Comparison of ENCODE assay signal across 10 cellular contexts in genomic region chr15:64985382-64986033, GRCh38. TPM values are rescaled to one million over a fixed set of nuclear protein-coding genes. Genes with fewer than 3 reads are reported as not detected.
DNase-seq lines count a peak whose midpoint lies in the region; ATAC-seq, FAIRE-seq and TF ChIP-seq lines count a peak whose summit lies in the region.
"Had no signal": no experiment of that assay in that cellular context is flagged by ENCODE, and none has a peak within 500 bp of the region (broad histone marks: within the 10 kb centered on the region; RNA-seq: fewer than 3 reads in every experiment).

No MANE protein-coding gene starts in this region.

- peak; percentile 51 for FAIRE-seq in K562 (lab: Jason Lieb, UNC)

- no TSS peak for BruUV-seq in K562 (replicated peaks; lab: Mats Ljungman, UMichigan)

- H4K20me1 ChIP-seq in BLaER1 (peaks cover 55% of the 10 kb centered on the region), K562 (replicated peaks; ENCODE audit: control insufficient read depth, insufficient read depth, low read length) (no peaks in the 10 kb centered on the region)

- H3K9ac ChIP-seq in BLaER1, result no peak overlapping the region
- no peak overlapping the region for H3K9ac ChIP-seq in K562 (ENCODE audit: insufficient read depth in 1 of 2, low read depth in 2 of 2, low read length in 2 of 2)

- in situ Hi-C loops in K562 (cut with MboI), result no loop called here

- DNase-seq in HT-29 (ENCODE audit: low spot score), result peak; percentile 88
- no peak for DNase-seq in K562 (ENCODE audit: extremely low read depth in 1 of 4, low spot score in 3 of 4)
- DNase-seq in posterior cingulate gyrus, result no peak
- DNase-seq in lower leg skin (ENCODE audit: low spot score in 2 of 2), result no peak
- no peak for DNase-seq in activated naive CD4-positive, alpha-beta T cell (lab: John Stamatoyannopoulos, UW)
- DNase-seq: activated CD4-positive, alpha-beta T cell treated with anti-CD3 and anti-CD28 coated beads for 4 hours; NCI-H2081 had no signal

- H3K9me1 ChIP-seq in K562 (ENCODE audit: control insufficient read depth, insufficient read depth, low read length), result no peaks in the 10 kb centered on the region

- H3K27ac ChIP-seq in BLaER1 (no peak overlapping the region; the same call in 1 of the 2 replicates), K562 (ENCODE audit: extremely low read depth, low read depth, low read length) (no peak overlapping the region), muscle layer of duodenum (ENCODE audit: low read length) (peak overlapping the region; percentile 2)

- WGBS in K562 (ENCODE audit: insufficient coverage, low coverage, missing lambda C conversion rate), result 81% methylated on average over 8 of the region's 8 CpGs
- 51 to 64% methylated on average over 8 of the region's 8 CpGs for WGBS in lower leg skin, 2 donors

- H3K79me2 ChIP-seq in K562 (ENCODE audit: control insufficient read depth, insufficient read depth, low read length), result peaks cover 23% of the 10 kb centered on the region

- no peak for TF ChIP-seq EP300 in K562 (IDR thresholded peaks at IDR 0.05; ENCODE audit: low read length)

- no peak overlapping the region for H3K4me3 ChIP-seq in BLaER1
- no peak overlapping the region for H3K4me3 ChIP-seq in K562
- peak overlapping the region in 1 of 2 donors; percentile 8 for H3K4me3 ChIP-seq in muscle layer of duodenum (ENCODE audit: low read depth in 1 of 2, low read length in 2 of 2)
- no peak overlapping the region for H3K4me3 ChIP-seq in lower leg skin (ENCODE audit: low read depth, poor library complexity, severe bottlenecking)

- no peak for TF ChIP-seq RAD21 in K562 (CRISPR knock-in tag; conservative IDR thresholded peaks at IDR 0.05 in 1 of 2, IDR thresholded peaks at IDR 0.05 in 1 of 2)

- H3K27me3 ChIP-seq in BLaER1 (no peaks in the 10 kb centered on the region), K562 (ENCODE audit: control insufficient read depth in 2 of 2, insufficient read depth in 2 of 2, low read length in 2 of 2) (no peaks in the 10 kb centered on the region), muscle layer of duodenum (ENCODE audit: low read depth, low read length) (no peaks in the 10 kb centered on the region)

- no peak overlapping the region for H2AFZ ChIP-seq in K562 (ENCODE audit: low read depth, low read length)

- TF ChIP-seq CTCF in K562 (IDR thresholded peaks at IDR 0.05 in 2 of 3, conservative IDR thresholded peaks at IDR 0.05 in 1 of 3; ENCODE audit: insufficient read depth in 2 of 3, low read depth in 1 of 3, low read length in 3 of 3) (no peak), lower leg skin (IDR thresholded peaks at IDR 0.05) (no peak)

- no peak for TF ChIP-seq POLR2A in K562 (conservative IDR thresholded peaks at IDR 0.05)
- TF ChIP-seq POLR2A in lower leg skin (IDR thresholded peaks at IDR 0.05), result no peak

- POLR2A ChIA-PET in K562 (lab: Yijun Ruan, JAX), result interaction anchor here (1.3 kb wide), 1 partner anchor 13 kb away, joined by 4 read pairs; no protein-coding TSS in a partner anchor

- H3K4me2 ChIP-seq in BLaER1 (peak overlapping the region; percentile 34; the same call in 1 of the 2 replicates), K562 (ENCODE audit: insufficient read depth, low read length) (no peak overlapping the region)

- H3K4me1 ChIP-seq in BLaER1, result peaks cover 47% of the 10 kb centered on the region
- H3K4me1 ChIP-seq in K562 (replicated peaks in 1 of 2; ENCODE audit: control insufficient read depth in 2 of 2, insufficient read depth in 2 of 2, low read length in 2 of 2), result peaks cover 3 to 14% of the 10 kb centered on the region in 2 experiments; a peak in 3 of 5 replicates
- H3K4me1 ChIP-seq in muscle layer of duodenum (ENCODE audit: control insufficient read depth in 1 of 2, insufficient read depth in 2 of 2, low read length in 2 of 2), result peaks cover 0 to 11% of the 10 kb centered on the region in 2 donors

- no peaks in the 10 kb centered on the region for H3K9me3 ChIP-seq in BLaER1
- H3K9me3 ChIP-seq in K562 (replicated peaks; ENCODE audit: control insufficient read depth, insufficient read depth, low read depth, low read length), result no peaks in the 10 kb centered on the region
- no peaks in the 10 kb centered on the region for H3K9me3 ChIP-seq in muscle layer of duodenum (ENCODE audit: control insufficient read depth in 1 of 2, low read length in 2 of 2)

- CTCF ChIA-PET in K562 (lab: Yijun Ruan, JAX; ENCODE audit: low intra/inter-chr PET ratio), result no interaction called here

- peaks cover 39% of the 10 kb centered on the region for H3K36me3 ChIP-seq in BLaER1
- peaks cover 30% of the 10 kb centered on the region; the same call in 2 of the 3 replicates for H3K36me3 ChIP-seq in K562 (ENCODE audit: control insufficient read depth, insufficient read depth, low read length)
- peaks cover 0 to 3% of the 10 kb centered on the region in 2 donors for H3K36me3 ChIP-seq in muscle layer of duodenum (ENCODE audit: control insufficient read depth in 1 of 2, insufficient read depth in 2 of 2, low read length in 2 of 2)

- intact Hi-C loops in K562 (cut with micrococcal nuclease), result no loop called here
- intact Hi-C loops in posterior cingulate gyrus (cut with DNase I), result loop anchor here (5.0 kb wide), 1 partner anchor 42 kb away; the partner anchor contains the start of gene MTFMT
- intact Hi-C loops in lower leg skin (cut with DNase I; ENCODE audit: low total_unique reads), result no loop called here

- no peak for ATAC-seq in K562
- ATAC-seq in GM21526 (IDR thresholded peaks at IDR 0.05; ENCODE audit: low FRiP score, unreplicated experiment), result no peak

RNA-seq across cellular contexts. Expression of gene SPG21, which starts 4.2 kb away (rescaled TPM):
- 91.2 and 101 TPM in 2 replicates for total RNA-seq in HT-29 (2014; rRNA removed; shearing (Covaris generic))
- total RNA-seq in K562 (2011; cell fraction: chromatin; rRNA removed; ENCODE audit: low replicate concordance), result 42.0 and 42.1 TPM in 2 replicates
- 28.0 and 36.9 TPM in 2 replicates for total RNA-seq in K562 (2011; cell fraction: nucleolus; rRNA removed)
- 55.7 and 78.3 TPM in 2 replicates for total RNA-seq in K562 (2011; cell fraction: nucleoplasm; rRNA removed)
- 46.1 and 50.0 TPM in 2 replicates for total RNA-seq in K562 (2014; rRNA removed)
- 71.2 and 73.9 TPM in 2 replicates for total RNA-seq in K562 (2014; rRNA removed; fragmentation: Illumina TruSeq; extraction: Trizol)
- 56.8 and 59.8 TPM in 2 replicates for total RNA-seq in K562 (2015; rRNA removed; fragmentation: Illumina TruSeq; extraction: Trizol)
- 72.0 and 79.1 TPM in 2 replicates for total RNA-seq in K562 (2021)
- polyA plus RNA-seq in K562 (2011; rRNA removed), result 49.2 and 65.1 TPM in 2 replicates
- 52.2 and 59.7 TPM in 2 replicates for polyA plus RNA-seq in K562 (2011; cell fraction: cytosol; rRNA removed)
- polyA plus RNA-seq in K562 (2011; cell fraction: nucleus; rRNA removed), result 24.0 and 24.4 TPM in 2 replicates
- polyA plus RNA-seq in K562 (2012), result 54.8 and 61.6 TPM in 2 replicates
- polyA plus RNA-seq in K562 (2014; fragmentation: Illumina TruSeq; extraction: Trizol), result 78.7 and 98.8 TPM in 2 replicates
- 10 to 100 TPM; 22.8 to 23.6 TPM for polyA plus RNA-seq in K562 (2014; fragmentation: Nextera tagmentation; extraction: Ambion mirVana)
- 65.7 and 69.0 TPM in 2 replicates for polyA plus RNA-seq in K562 (2014; rRNA removed)
- polyA minus RNA-seq in K562 (2011; rRNA and poly(A)+ RNA removed), result 40.4 and 43.8 TPM in 2 replicates
- 23.4 and 27.0 TPM in 2 replicates for polyA minus RNA-seq in K562 (2011; cell fraction: cytosol; rRNA and poly(A)+ RNA removed)
- polyA minus RNA-seq in K562 (2011; cell fraction: nucleus; rRNA and poly(A)+ RNA removed), result 13.5 and 20.1 TPM in 2 replicates
- 10 to 100 TPM; 54.3 to 93.1 (median 76.6) TPM for total RNA-seq in lower leg skin

RNA-seq across cellular contexts. Expression of gene MTFMT, which starts 43.9 kb away (rescaled TPM):
- total RNA-seq in HT-29 (2014; rRNA removed; shearing (Covaris generic)), result 17.1 and 23.1 TPM in 2 replicates
- 10.2 and 20.8 TPM in 2 replicates for total RNA-seq in K562 (2011; cell fraction: chromatin; rRNA removed; ENCODE audit: low replicate concordance)
- 4.7 and 7.4 TPM in 2 replicates for total RNA-seq in K562 (2011; cell fraction: nucleolus; rRNA removed)
- total RNA-seq in K562 (2011; cell fraction: nucleoplasm; rRNA removed), result 5.7 and 13.3 TPM in 2 replicates
- 18.6 and 31.1 TPM in 2 replicates for total RNA-seq in K562 (2014; rRNA removed)
- total RNA-seq in K562 (2014; rRNA removed; fragmentation: Illumina TruSeq; extraction: Trizol), result 18.2 and 19.6 TPM in 2 replicates
- total RNA-seq in K562 (2015; rRNA removed; fragmentation: Illumina TruSeq; extraction: Trizol), result 13.7 and 14.1 TPM in 2 replicates
- 17.3 and 17.6 TPM in 2 replicates for total RNA-seq in K562 (2021)
- polyA plus RNA-seq in K562 (2011; rRNA removed), result 16.4 and 16.7 TPM in 2 replicates
- polyA plus RNA-seq in K562 (2011; cell fraction: cytosol; rRNA removed), result 7.9 and 10.5 TPM in 2 replicates
- 7.4 and 8.6 TPM in 2 replicates for polyA plus RNA-seq in K562 (2011; cell fraction: nucleus; rRNA removed)
- polyA plus RNA-seq in K562 (2012), result 8.5 and 10.3 TPM in 2 replicates
- polyA plus RNA-seq in K562 (2014; fragmentation: Illumina TruSeq; extraction: Trizol), result 14.8 and 16.2 TPM in 2 replicates
- 1 to 10 TPM; 1.4 to 2.2 TPM for polyA plus RNA-seq in K562 (2014; fragmentation: Nextera tagmentation; extraction: Ambion mirVana)
- 14.0 and 15.9 TPM in 2 replicates for polyA plus RNA-seq in K562 (2014; rRNA removed)
- polyA minus RNA-seq in K562 (2011; rRNA and poly(A)+ RNA removed), result 10.1 and 16.2 TPM in 2 replicates
- polyA minus RNA-seq in K562 (2011; cell fraction: cytosol; rRNA and poly(A)+ RNA removed), result 7.3 and 8.2 TPM in 2 replicates
- 7.0 and 7.3 TPM in 2 replicates for polyA minus RNA-seq in K562 (2011; cell fraction: nucleus; rRNA and poly(A)+ RNA removed)
- 10 to 100 TPM; 12.3 to 21.9 (median 15.0) TPM for total RNA-seq in lower leg skin

RNA-seq across cellular contexts. Expression of gene SLC51B, which starts 59.7 kb away (rescaled TPM):
- total RNA-seq in HT-29 (2014; rRNA removed; shearing (Covaris generic)), result 0.39 and 0.64 TPM in 2 replicates
- not detected in 2 replicates for total RNA-seq in K562 (2011; cell fraction: chromatin; rRNA removed; ENCODE audit: low replicate concordance)
- total RNA-seq in K562 (2011; cell fraction: nucleolus; rRNA removed), result not detected in 2 replicates
- total RNA-seq in K562 (2011; cell fraction: nucleoplasm; rRNA removed), result not detected in 2 replicates
- total RNA-seq in K562 (2014; rRNA removed) (not detected in 2 replicates), K562 (2014; rRNA removed; fragmentation: Illumina TruSeq; extraction: Trizol) (not detected in 2 replicates), K562 (2015; rRNA removed; fragmentation: Illumina TruSeq; extraction: Trizol) (not detected in 2 replicates), K562 (2021) (not detected in 2 replicates), lower leg skin (under 1 TPM in 1 of 4 donors, not detected in 3; 0.65 TPM)
- polyA plus RNA-seq in K562 (2011; rRNA removed) (not detected in 2 replicates), K562 (2014; fragmentation: Illumina TruSeq; extraction: Trizol) (not detected in 2 replicates), K562 (2014; fragmentation: Nextera tagmentation; extraction: Ambion mirVana) (not detected), K562 (2014; rRNA removed) (not detected in 2 replicates)
- polyA plus RNA-seq in K562 (2011; cell fraction: cytosol; rRNA removed), result not detected in 2 replicates
- not detected in 2 replicates for polyA plus RNA-seq in K562 (2011; cell fraction: nucleus; rRNA removed)
- polyA plus RNA-seq in K562 (2012), result not detected in 2 replicates
- not detected in 2 replicates for polyA minus RNA-seq in K562 (2011; rRNA and poly(A)+ RNA removed)
- not detected in 2 replicates for polyA minus RNA-seq in K562 (2011; cell fraction: cytosol; rRNA and poly(A)+ RNA removed)
- not detected in 2 replicates for polyA minus RNA-seq in K562 (2011; cell fraction: nucleus; rRNA and poly(A)+ RNA removed)
